In genomic region chr19:11451942-11452813, GRCh38 we compare ENCODE assay signal across 2 cellular contexts.
TF ChIP-seq lines count a peak whose summit lies in the region.

No MANE protein-coding gene starts in this region.

TF ChIP-seq in SK-N-SH, 30 proteins besides CTCF, POLR2A, EP300 and RAD21:
- TF ChIP-seq FOXM1 (IDR thresholded peaks at IDR 0.05; ENCODE audit: low read depth): no peak

TF ChIP-seq in SK-N-SH treated with all-trans-retinoic acid at 6 μM for 48 hours, 23 proteins besides CTCF, POLR2A, EP300 and RAD21:
- TF ChIP-seq, protein P1, sequence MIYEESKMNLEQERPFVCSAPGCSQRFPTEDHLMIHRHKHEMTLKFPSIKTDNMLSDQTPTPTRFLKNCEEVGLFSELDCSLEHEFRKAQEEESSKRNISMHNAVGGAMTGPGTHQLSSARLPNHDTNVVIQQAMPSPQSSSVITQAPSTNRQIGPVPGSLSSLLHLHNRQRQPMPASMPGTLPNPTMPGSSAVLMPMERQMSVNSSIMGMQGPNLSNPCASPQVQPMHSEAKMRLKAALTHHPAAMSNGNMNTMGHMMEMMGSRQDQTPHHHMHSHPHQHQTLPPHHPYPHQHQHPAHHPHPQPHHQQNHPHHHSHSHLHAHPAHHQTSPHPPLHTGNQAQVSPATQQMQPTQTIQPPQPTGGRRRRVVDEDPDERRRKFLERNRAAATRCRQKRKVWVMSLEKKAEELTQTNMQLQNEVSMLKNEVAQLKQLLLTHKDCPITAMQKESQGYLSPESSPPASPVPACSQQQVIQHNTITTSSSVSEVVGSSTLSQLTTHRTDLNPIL (CRISPR knock-in tag; IDR thresholded peaks at IDR 0.05; ENCODE audit: low read depth): no peak
- TF ChIP-seq GLIS3 (CRISPR knock-in tag; IDR thresholded peaks at IDR 0.05): no peak
- TF ChIP-seq POU6F1 (CRISPR knock-in tag; IDR thresholded peaks at IDR 0.05; ENCODE audit: borderline replicate concordance, low read depth): no peak
- no peak for TF ChIP-seq PPARA (CRISPR knock-in tag; IDR thresholded peaks at IDR 0.05; ENCODE audit: borderline replicate concordance)
- TF ChIP-seq ZNF565 (CRISPR knock-in tag; conservative IDR thresholded peaks at IDR 0.05; ENCODE audit: low read depth): no peak
- no peak for TF ChIP-seq ISL1 (CRISPR knock-in tag; IDR thresholded peaks at IDR 0.05)
- no peak for TF ChIP-seq OSR1 (CRISPR knock-in tag; IDR thresholded peaks at IDR 0.05)
- no peak for TF ChIP-seq TOX (CRISPR knock-in tag; IDR thresholded peaks at IDR 0.05; ENCODE audit: borderline replicate concordance)
- no peak for TF ChIP-seq RARB (CRISPR knock-in tag; IDR thresholded peaks at IDR 0.05)
- no peak for TF ChIP-seq CSDC2 (CRISPR knock-in tag; IDR thresholded peaks at IDR 0.05)
- no peak for TF ChIP-seq ZFP30 (CRISPR knock-in tag; IDR thresholded peaks at IDR 0.05)
- TF ChIP-seq ESRRG (CRISPR knock-in tag; IDR thresholded peaks at IDR 0.05): no peak
- TF ChIP-seq SNAI2 (CRISPR knock-in tag; IDR thresholded peaks at IDR 0.05): no peak
- TF ChIP-seq TCF4 (CRISPR knock-in tag; IDR thresholded peaks at IDR 0.05; ENCODE audit: borderline replicate concordance): no peak
- no peak for TF ChIP-seq ZC3H10 (CRISPR knock-in tag; IDR thresholded peaks at IDR 0.05)
- TF ChIP-seq, protein P2, sequence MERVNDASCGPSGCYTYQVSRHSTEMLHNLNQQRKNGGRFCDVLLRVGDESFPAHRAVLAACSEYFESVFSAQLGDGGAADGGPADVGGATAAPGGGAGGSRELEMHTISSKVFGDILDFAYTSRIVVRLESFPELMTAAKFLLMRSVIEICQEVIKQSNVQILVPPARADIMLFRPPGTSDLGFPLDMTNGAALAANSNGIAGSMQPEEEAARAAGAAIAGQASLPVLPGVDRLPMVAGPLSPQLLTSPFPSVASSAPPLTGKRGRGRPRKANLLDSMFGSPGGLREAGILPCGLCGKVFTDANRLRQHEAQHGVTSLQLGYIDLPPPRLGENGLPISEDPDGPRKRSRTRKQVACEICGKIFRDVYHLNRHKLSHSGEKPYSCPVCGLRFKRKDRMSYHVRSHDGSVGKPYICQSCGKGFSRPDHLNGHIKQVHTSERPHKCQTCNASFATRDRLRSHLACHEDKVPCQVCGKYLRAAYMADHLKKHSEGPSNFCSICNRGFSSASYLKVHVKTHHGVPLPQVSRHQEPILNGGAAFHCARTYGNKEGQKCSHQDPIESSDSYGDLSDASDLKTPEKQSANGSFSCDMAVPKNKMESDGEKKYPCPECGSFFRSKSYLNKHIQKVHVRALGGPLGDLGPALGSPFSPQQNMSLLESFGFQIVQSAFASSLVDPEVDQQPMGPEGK (CRISPR knock-in tag; IDR thresholded peaks at IDR 0.05; ENCODE audit: borderline replicate concordance): no peak
- TF ChIP-seq ZFP3 (CRISPR knock-in tag; IDR thresholded peaks at IDR 0.05): no peak
